ENCODE assay signal across 19 cellular contexts in the genomic region with DNA sequence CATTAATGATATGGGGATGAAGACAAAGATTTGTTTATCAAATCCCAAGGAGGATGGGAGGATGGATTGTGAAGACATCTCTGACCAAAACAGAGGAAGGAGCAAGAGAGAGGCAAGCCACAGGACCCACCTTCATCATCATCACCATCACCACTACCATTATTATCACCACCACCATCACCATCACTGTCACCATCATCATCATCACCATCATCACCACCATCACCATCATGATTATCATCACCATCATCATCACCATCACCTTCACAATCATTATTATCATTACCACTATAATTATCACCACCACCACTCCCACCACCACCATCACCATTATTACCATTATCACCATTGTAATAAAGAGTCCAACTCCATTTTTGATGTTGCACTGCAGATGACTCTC.
DNase-seq lines count a peak whose midpoint lies in the region; ATAC-seq, FAIRE-seq and TF ChIP-seq lines count a peak whose summit lies in the region.
"Had no signal": no experiment of that assay in that cellular context is flagged by ENCODE, and none has a peak within 500 bp of the region (broad histone marks: within the 10 kb centered on the region; RNA-seq: fewer than 3 reads in every experiment).

No MANE protein-coding gene starts in this region.

- H3K27ac ChIP-seq in HepG2 (ENCODE audit: extremely low read length, insufficient read depth, low read length) (no peak overlapping the region), right lobe of liver (no peak overlapping the region), psoas muscle (no peak overlapping the region)
- H3K27ac ChIP-seq: 22Rv1, A549, C4-2B had no signal

- H3K9me3 ChIP-seq in HepG2 (ENCODE audit: low read length) (peaks cover 30% of the 10 kb centered on the region), right lobe of liver (no peaks in the 10 kb centered on the region), psoas muscle (peaks cover 8% of the 10 kb centered on the region)
- H3K9me3 ChIP-seq: A549, Caco-2 had no signal

- DNase-seq in T-helper 1 cell = no peak
- no peak for DNase-seq in HepG2 (ENCODE audit: low spot score)
- no peak for DNase-seq in right lobe of liver
- DNase-seq in middle frontal gyrus (ENCODE audit: extremely low spot score, low spot score) = no peak
- DNase-seq in psoas muscle = no peak
- DNase-seq: AML-193; Caco-2; CD4-positive, alpha-beta T cell; H9 had no signal

- ATAC-seq in HepG2 (no peak), right lobe of liver (no peak), psoas muscle (no peak)
- ATAC-seq in activated T-helper 17 cell treated with anti-CD3 and anti-CD28 coated beads, Interleukin-2, amount 50 U/mL, for 72 hours (replicated peaks) = peak; percentile 26
- ATAC-seq: A549 had no signal

- H3K36me3 ChIP-seq in HepG2 (replicated peaks in 1 of 2; ENCODE audit: control insufficient read depth in 1 of 2, insufficient read depth in 2 of 2, low read length in 2 of 2) (no peaks in the 10 kb centered on the region), right lobe of liver (no peaks in the 10 kb centered on the region), psoas muscle (ENCODE audit: insufficient read depth in 1 of 2, low read depth in 1 of 2) (no peaks in the 10 kb centered on the region)

- TF ChIP-seq CTCF in HepG2 (CRISPR knock-in tag; IDR thresholded peaks at IDR 0.05) = no peak
- no peak for TF ChIP-seq CTCF in right lobe of liver (IDR thresholded peaks at IDR 0.05)
- no peak for TF ChIP-seq CTCF in psoas muscle (IDR thresholded peaks at IDR 0.05)

- POLR2A ChIA-PET in HepG2 (lab: Yijun Ruan, JAX) = no interaction called here

- no peak for TF ChIP-seq RAD21 in HepG2 (CRISPR knock-in tag; IDR thresholded peaks at IDR 0.05)

- no peak overlapping the region for H2AFZ ChIP-seq in HepG2 (ENCODE audit: low read length)

- peaks cover 64% of the 10 kb centered on the region for H3K9me3 Mint-ChIP-seq in T-helper 1 cell treated with Interleukin-12 subunit alpha and Interleukin-12 subunit beta and Interleukin-4 antibody, amounts not matched to agents 30 μg/mL and 1 μg/mL, for 36 hours
- H3K9me3 Mint-ChIP-seq in activated T-helper 17 cell treated with anti-CD3 and anti-CD28 coated beads, Interleukin-2, amount 50 U/mL, for 72 hours = peaks cover 11% of the 10 kb centered on the region

- H4K20me1 ChIP-seq in HepG2 (ENCODE audit: insufficient read depth, low read length) = no peaks in the 10 kb centered on the region

- H3K27me3 Mint-ChIP-seq in T-helper 1 cell treated with Interleukin-12 subunit alpha and Interleukin-12 subunit beta and Interleukin-4 antibody, amounts not matched to agents 30 μg/mL and 1 μg/mL, for 36 hours (ENCODE audit: low read depth) = no peaks in the 10 kb centered on the region
- peaks cover 25% of the 10 kb centered on the region for H3K27me3 Mint-ChIP-seq in activated T-helper 17 cell treated with anti-CD3 and anti-CD28 coated beads, Interleukin-2, amount 50 U/mL, for 72 hours

- H3K4me3 ChIP-seq in HepG2 (replicated peaks in 1 of 3; ENCODE audit: insufficient read depth in 1 of 3, low read depth in 2 of 3, low read length in 3 of 3) (no peak overlapping the region), right lobe of liver (no peak overlapping the region), psoas muscle (no peak overlapping the region)
- H3K4me3 ChIP-seq: A549 had no signal

- H3K9ac ChIP-seq in HepG2 (ENCODE audit: insufficient read depth, low read depth, low read length) = no peak overlapping the region

- H3K27me3 ChIP-seq in HepG2 (ENCODE audit: control insufficient read depth in 1 of 2, insufficient read depth in 2 of 2, low read length in 2 of 2) (no peaks in the 10 kb centered on the region), right lobe of liver (no peaks in the 10 kb centered on the region), psoas muscle (ENCODE audit: insufficient read depth in 3 of 3, low read length in 2 of 3) (peaks cover 0 to 9% (median 0%) of the 10 kb centered on the region in 3 donors)

- peak overlapping the region; percentile 49 for H3K4me3 Mint-ChIP-seq in T-helper 1 cell treated with Interleukin-12 subunit alpha and Interleukin-12 subunit beta and Interleukin-4 antibody, amounts not matched to agents 30 μg/mL and 1 μg/mL, for 36 hours
- H3K4me3 Mint-ChIP-seq in activated T-helper 17 cell treated with anti-CD3 and anti-CD28 coated beads, Interleukin-2, amount 50 U/mL, for 72 hours = no peak overlapping the region
- H3K4me3 Mint-ChIP-seq: CD4-positive, alpha-beta T cell; H9 had no signal

- no peak for TF ChIP-seq POLR2A in HepG2 (IDR thresholded peaks at IDR 0.05; ENCODE audit: insufficient read depth in 1 of 2, low read depth in 2 of 2, low read length in 2 of 2)
- no peak for TF ChIP-seq POLR2A in right lobe of liver (IDR thresholded peaks at IDR 0.05)

- CTCF ChIA-PET in HepG2 (lab: Yijun Ruan, JAX; ENCODE audit: low intra/inter-chr PET ratio, low total read pairs) = no interaction called here

- FAIRE-seq in HepG2 (lab: Jason Lieb, UNC) = no peak
- FAIRE-seq: A549, D721Med, G401.6, GM12891, GM19239, H1 had no signal

- H3K27ac Mint-ChIP-seq in T-helper 1 cell treated with Interleukin-12 subunit alpha and Interleukin-12 subunit beta and Interleukin-4 antibody, amounts not matched to agents 30 μg/mL and 1 μg/mL, for 36 hours = peak overlapping the region; percentile 90
- H3K27ac Mint-ChIP-seq in activated T-helper 17 cell treated with anti-CD3 and anti-CD28 coated beads, Interleukin-2, amount 50 U/mL, for 72 hours = no peak overlapping the region
- H3K27ac Mint-ChIP-seq: CD4-positive, alpha-beta T cell; H9 had no signal

- H3K4me1 Mint-ChIP-seq in T-helper 1 cell treated with Interleukin-12 subunit alpha and Interleukin-12 subunit beta and Interleukin-4 antibody, amounts not matched to agents 30 μg/mL and 1 μg/mL, for 36 hours (ENCODE audit: low read depth) = peaks cover 29% of the 10 kb centered on the region
- peaks cover 6% of the 10 kb centered on the region for H3K4me1 Mint-ChIP-seq in activated T-helper 17 cell treated with anti-CD3 and anti-CD28 coated beads, Interleukin-2, amount 50 U/mL, for 72 hours
- H3K4me1 Mint-ChIP-seq: H9 had no signal

- TF ChIP-seq EP300 in HepG2 (IDR thresholded peaks at IDR 0.05; ENCODE audit: low read depth in 2 of 2, low read length in 2 of 2) (no peak), HepG2 (CRISPR knock-in tag; IDR thresholded peaks at IDR 0.05; ENCODE audit: borderline replicate concordance) (no peak)

- in situ Hi-C loops in HepG2 (cut with HindIII; ENCODE audit: extremely low pct_ligation_motif_present, low pct_unique_long_range_greater_than_20kb) = no loop called here

- BruUV-seq in HepG2 (replicated peaks; lab: Mats Ljungman, UMichigan) = no TSS peak

- no peaks in the 10 kb centered on the region for H3K79me2 ChIP-seq in HepG2 (ENCODE audit: insufficient read depth, low read length)

- H3K36me3 Mint-ChIP-seq in T-helper 1 cell treated with Interleukin-12 subunit alpha and Interleukin-12 subunit beta and Interleukin-4 antibody, amounts not matched to agents 30 μg/mL and 1 μg/mL, for 36 hours (ENCODE audit: low read depth) = peaks cover 32% of the 10 kb centered on the region
- no peaks in the 10 kb centered on the region for H3K36me3 Mint-ChIP-seq in activated T-helper 17 cell treated with anti-CD3 and anti-CD28 coated beads, Interleukin-2, amount 50 U/mL, for 72 hours (ENCODE audit: low read depth)

- H3K4me1 ChIP-seq in HepG2 (ENCODE audit: insufficient read depth, low read length) (no peaks in the 10 kb centered on the region), right lobe of liver (no peaks in the 10 kb centered on the region), psoas muscle (no peaks in the 10 kb centered on the region)
- H3K4me1 ChIP-seq: A549, Caco-2 had no signal

- no peak overlapping the region for H3K4me2 ChIP-seq in HepG2 (ENCODE audit: low read depth, low read length)
- H3K4me2 ChIP-seq: A549 had no signal

- intact Hi-C loops in HepG2 (cut with micrococcal nuclease; ENCODE audit: unreplicated experiment) = no loop called here
- intact Hi-C loops in right lobe of liver (cut with DNase I) = no loop called here
- intact Hi-C loops in psoas muscle (cut with DNase I) = no loop called here

TF ChIP-seq in HepG2, 621 proteins besides CTCF, POLR2A, EP300 and RAD21:
- TF ChIP-seq CREB1 (IDR thresholded peaks at IDR 0.05) (peak; percentile 84), CREB1 (CRISPR knock-in tag; IDR thresholded peaks at IDR 0.05) (no peak)
- TF ChIP-seq, protein P1, sequence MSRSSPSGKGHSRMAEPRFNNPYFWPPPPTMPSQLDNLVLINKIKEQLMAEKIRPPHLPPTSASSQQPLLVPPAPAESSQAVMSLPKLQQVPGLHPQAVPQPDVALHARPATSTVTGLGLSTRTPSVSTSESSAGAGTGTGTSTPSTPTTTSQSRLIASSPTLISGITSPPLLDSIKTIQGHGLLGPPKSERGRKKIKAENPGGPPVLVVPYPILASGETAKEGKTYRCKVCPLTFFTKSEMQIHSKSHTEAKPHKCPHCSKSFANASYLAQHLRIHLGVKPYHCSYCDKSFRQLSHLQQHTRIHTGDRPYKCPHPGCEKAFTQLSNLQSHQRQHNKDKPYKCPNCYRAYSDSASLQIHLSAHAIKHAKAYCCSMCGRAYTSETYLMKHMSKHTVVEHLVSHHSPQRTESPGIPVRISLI (CRISPR knock-in tag; IDR thresholded peaks at IDR 0.05; ENCODE audit: borderline replicate concordance) = no peak
TF ChIP-seq in HepG2: peak in this region for 1.
